In genomic region chr6:90103056-90103793, GRCh38 we compare ENCODE assay signal across 8 cellular contexts.
DNase-seq lines count a peak whose midpoint lies in the region; ATAC-seq and TF ChIP-seq lines count a peak whose summit lies in the region.

No MANE protein-coding gene starts in this region.

- TF ChIP-seq CTCF in OCI-LY3 (IDR thresholded peaks at IDR 0.05; ENCODE audit: low read depth, low read length) = no peak
- no peak for TF ChIP-seq CTCF in spleen (IDR thresholded peaks at IDR 0.05 in 8 of 11, conservative IDR thresholded peaks at IDR 0.05 in 3 of 11)

- H3K27me3 ChIP-seq in OCI-LY3 (ENCODE audit: low read depth, low read length) (peaks cover 82% of the 10 kb centered on the region), spleen (replicated peaks in 1 of 7) (no peaks in the 10 kb centered on the region)

- 52 to 64% (median 55%) methylated on average over 13 of the region's 13 CpGs for WGBS in spleen, 5 donors

- H2AFZ ChIP-seq in OCI-LY3 (ENCODE audit: low read depth, low read length) = no peak overlapping the region

- peak overlapping the region; percentile 82 for H3K4me3 Mint-ChIP-seq in memory B cell

- intact Hi-C loops in spleen (cut with DNase I; ENCODE audit: low total_unique reads) = no loop called here

- H3K36me3 ChIP-seq in OCI-LY3 (replicated peaks; ENCODE audit: low read depth, low read length) (no peaks in the 10 kb centered on the region), spleen (no peaks in the 10 kb centered on the region)

- H3K9me3 ChIP-seq in OCI-LY3 (ENCODE audit: insufficient read depth, low read length) (no peaks in the 10 kb centered on the region), spleen (no peaks in the 10 kb centered on the region)

- no peak overlapping the region for H3K9ac ChIP-seq in OCI-LY3 (ENCODE audit: low read length)

- H3K4me1 Mint-ChIP-seq in memory B cell = peaks cover 48% of the 10 kb centered on the region

- no peaks in the 10 kb centered on the region for H3K79me2 ChIP-seq in OCI-LY3 (ENCODE audit: low read length)

- DNase-seq in SIG-M5 treated with dmso at 0.1 percent for 504 hours (lab: John Stamatoyannopoulos, UW; ENCODE audit: unreplicated experiment) (peak; percentile 7), SIG-M5 (lab: John Stamatoyannopoulos, UW) (no peak), memory B cell (ENCODE audit: low spot score in 2 of 2) (peak in 1 of 2 donors; percentile 54), amniotic stem cell (lab: John Stamatoyannopoulos, UW) (no peak), OCI-M1 (lab: John Stamatoyannopoulos, UW) (no peak), spleen (no peak)

- no peaks in the 10 kb centered on the region for H3K9me3 Mint-ChIP-seq in memory B cell

- H3K27me3 Mint-ChIP-seq in memory B cell = no peaks in the 10 kb centered on the region

- peak overlapping the region; percentile 55 for H3K4me2 ChIP-seq in OCI-LY3 (ENCODE audit: low read length)

- H3K4me3 ChIP-seq in OCI-LY3 (ENCODE audit: low read length) (no peak overlapping the region), spleen (peak overlapping the region in 1 of 8 donors; percentile 43)

- H4K20me1 ChIP-seq in OCI-LY3 (ENCODE audit: insufficient read depth, low read length) = peaks cover 63% of the 10 kb centered on the region

- TF ChIP-seq POLR2A in spleen (IDR thresholded peaks at IDR 0.05) = no peak

- ATAC-seq in HG02840 (IDR thresholded peaks at IDR 0.05; ENCODE audit: low FRiP score, unreplicated experiment) = peak; percentile 72
- peak; percentile 82 for ATAC-seq in memory B cell (ENCODE audit: low read depth)

- H3K4me1 ChIP-seq in OCI-LY3 (ENCODE audit: low read length) (peaks cover 23% of the 10 kb centered on the region), spleen (peaks cover 0 to 94% (median 38%) of the 10 kb centered on the region in 6 donors)

- H3K27ac ChIP-seq in OCI-LY3 (ENCODE audit: low read length) = no peak overlapping the region
- H3K27ac ChIP-seq in spleen = peak overlapping the region in 1 of 8 donors; percentile 15

- H3K36me3 Mint-ChIP-seq in memory B cell = peaks cover 9% of the 10 kb centered on the region

- peak overlapping the region; percentile 93 for H3K27ac Mint-ChIP-seq in memory B cell
